ENCODE assay signal across 8 cellular contexts in genomic region chr11:67503119-67504022, GRCh38. TPM values are rescaled to one million over a fixed set of nuclear protein-coding genes. Genes with fewer than 3 reads are reported as not detected.
DNase-seq lines count a peak whose midpoint lies in the region; ATAC-seq and TF ChIP-seq lines count a peak whose summit lies in the region.

No MANE protein-coding gene starts in this region.

- peak overlapping the region; percentile 93 for H3K27ac ChIP-seq in CD4-positive, alpha-beta memory T cell (ENCODE audit: low read depth, low read length)
- no peak overlapping the region for H3K27ac ChIP-seq in neural progenitor cell

- peaks cover 51% of the 10 kb centered on the region for H4K20me1 ChIP-seq in neural progenitor cell (ENCODE audit: low read depth)

- H3K9ac ChIP-seq in neural progenitor cell: no peak overlapping the region

- H3K4me1 ChIP-seq in CD4-positive, alpha-beta memory T cell (ENCODE audit: insufficient read depth, low read length): peaks cover 53% of the 10 kb centered on the region
- peaks cover 23% of the 10 kb centered on the region for H3K4me1 ChIP-seq in neural progenitor cell

- intact Hi-C loops in CD4-positive, alpha-beta memory T cell (cut with micrococcal nuclease): no loop called here
- intact Hi-C loops in lower leg skin (cut with DNase I; ENCODE audit: low total_unique reads): loop anchor here (10.0 kb wide), 1 partner anchor 109 kb away; the partner anchor contains the start of gene RAD9A

- no peak for DNase-seq in CD4-positive, alpha-beta memory T cell
- DNase-seq in NB4 (ENCODE audit: low read depth): peak; percentile 8
- peak; percentile 63 for DNase-seq in ecto neural progenitor cell (ENCODE audit: low spot score)
- DNase-seq in neural progenitor cell (ENCODE audit: low spot score): peak; percentile 62
- DNase-seq in lower leg skin (ENCODE audit: low spot score in 2 of 2): no peak
- DNase-seq in COLO668 (lab: John Stamatoyannopoulos, UW; ENCODE audit: unreplicated experiment): no peak
- no peak for DNase-seq in occipital lobe (lab: John Stamatoyannopoulos, UW)

- H3K4me1 Mint-ChIP-seq in CD4-positive, alpha-beta memory T cell: peaks cover 26 to 60% (median 39%) of the 10 kb centered on the region in 4 donors
- H3K4me1 Mint-ChIP-seq in neural progenitor cell: peaks cover 23% of the 10 kb centered on the region

- peaks cover 0 to 2% (median 0%) of the 10 kb centered on the region in 8 donors for H3K9me3 Mint-ChIP-seq in CD4-positive, alpha-beta memory T cell
- H3K9me3 Mint-ChIP-seq in neural progenitor cell: no peaks in the 10 kb centered on the region

- no peaks in the 10 kb centered on the region for H3K27me3 Mint-ChIP-seq in CD4-positive, alpha-beta memory T cell
- H3K27me3 Mint-ChIP-seq in neural progenitor cell (ENCODE audit: insufficient read depth, low read depth): peaks cover 4% of the 10 kb centered on the region

- peak overlapping the region; percentile 65 to 86 (median 78) for H3K4me3 Mint-ChIP-seq in CD4-positive, alpha-beta memory T cell
- H3K4me3 Mint-ChIP-seq in neural progenitor cell: peak overlapping the region; percentile 75

- 82 to 83% methylated on average over 20 of the region's 20 CpGs for WGBS in lower leg skin, 2 donors

- peak overlapping the region; percentile 52 to 93 (median 72) for H3K27ac Mint-ChIP-seq in CD4-positive, alpha-beta memory T cell
- H3K27ac Mint-ChIP-seq in neural progenitor cell: no peak overlapping the region

- H3F3A ChIP-seq in neural progenitor cell (ENCODE audit: low read depth): peaks cover 41% of the 10 kb centered on the region

- no peaks in the 10 kb centered on the region for H3K27me3 ChIP-seq in CD4-positive, alpha-beta memory T cell (ENCODE audit: insufficient read depth, low read length)
- H3K27me3 ChIP-seq in neural progenitor cell: peaks cover 11% of the 10 kb centered on the region

- H3K36me3 ChIP-seq in CD4-positive, alpha-beta memory T cell (ENCODE audit: insufficient read depth, low read length): peaks cover 37% of the 10 kb centered on the region
- no peaks in the 10 kb centered on the region for H3K36me3 ChIP-seq in neural progenitor cell

- H3K4me2 ChIP-seq in neural progenitor cell: peak overlapping the region; percentile 89

- H3K9me3 ChIP-seq in CD4-positive, alpha-beta memory T cell (ENCODE audit: control insufficient read depth in 1 of 2, low read length in 2 of 2): no peaks in the 10 kb centered on the region
- H3K9me3 ChIP-seq in neural progenitor cell (ENCODE audit: low read depth): no peaks in the 10 kb centered on the region

- no peak for ATAC-seq in GM19023 (IDR thresholded peaks at IDR 0.05; ENCODE audit: unreplicated experiment)

- peak overlapping the region; percentile 29 for H2AFZ ChIP-seq in neural progenitor cell (replicated peaks)

- H3K79me2 ChIP-seq in neural progenitor cell (ENCODE audit: low read depth): peaks cover 9% of the 10 kb centered on the region

- TF ChIP-seq POLR2A in NB4 (IDR thresholded peaks at IDR 0.05; ENCODE audit: extremely low read depth, insufficient read length) (no peak), lower leg skin (IDR thresholded peaks at IDR 0.05) (no peak)

- H3K4me3 ChIP-seq in CD4-positive, alpha-beta memory T cell (ENCODE audit: low read length in 2 of 2): peak overlapping the region in 1 of 2 donors; percentile 34
- peak overlapping the region; percentile 21 for H3K4me3 ChIP-seq in NB4 (ENCODE audit: low read depth, low read length)
- peak overlapping the region; percentile 71 for H3K4me3 ChIP-seq in neural progenitor cell
- no peak overlapping the region for H3K4me3 ChIP-seq in lower leg skin (ENCODE audit: low read depth, poor library complexity, severe bottlenecking)

- peaks cover 12 to 42% of the 10 kb centered on the region in 2 donors for H3K36me3 Mint-ChIP-seq in CD4-positive, alpha-beta memory T cell
- H3K36me3 Mint-ChIP-seq in neural progenitor cell: peaks cover 12% of the 10 kb centered on the region

- CTCF ChIA-PET in CD4-positive, alpha-beta memory T cell (lab: Charles Lee; ENCODE audit: partially characterized antibody): no interaction called here

- POLR2A ChIA-PET in CD4-positive, alpha-beta memory T cell (lab: Charles Lee; ENCODE audit: partially characterized antibody): interaction anchor here (1.1 to 8.7 kb wide), 8 partner anchors 11 to 112 kb away, joined by 3 to 124 read pairs (median 6); partner anchors contain the start of genes AIP, PPP1CA, PTPRCAP and RAD9A

- TF ChIP-seq CTCF in NB4 (IDR thresholded peaks at IDR 0.05; ENCODE audit: low read depth, low read length) (no peak), neural progenitor cell (IDR thresholded peaks at IDR 0.05) (no peak), lower leg skin (IDR thresholded peaks at IDR 0.05) (no peak)

RNA-seq across cellular contexts. Expression of gene PITPNM1, which starts 1.8 kb away (rescaled TPM):
- total RNA-seq in CD4-positive, alpha-beta memory T cell: 100 to 1,000 TPM; 137 to 143 TPM
- polyA plus RNA-seq in CD4-positive, alpha-beta memory T cell: 10 to 100 TPM; 15.0 to 43.6 TPM
- total RNA-seq in neural progenitor cell (ENCODE audit: low replicate concordance): 7.7 and 32.8 TPM in 2 replicates
- 10 to 100 TPM in 3 of 4 donors, 1 to 10 TPM in 1; 7.3 to 19.9 (median 12.6) TPM for total RNA-seq in lower leg skin
- total RNA-seq in occipital lobe: 34.0 TPM

RNA-seq across cellular contexts. Expression of gene CDK2AP2, which starts 4.6 kb away (rescaled TPM):
- total RNA-seq in CD4-positive, alpha-beta memory T cell: 10 to 100 TPM; 85.8 to 86.0 TPM
- polyA plus RNA-seq in CD4-positive, alpha-beta memory T cell: 100 to 1,000 TPM in 1 of 2 donors, 10 to 100 TPM in 1; 83.3 to 152 TPM
- 2.1 and 17.1 TPM in 2 replicates for total RNA-seq in neural progenitor cell (ENCODE audit: low replicate concordance)
- total RNA-seq in lower leg skin: 10 to 100 TPM; 16.3 to 40.4 (median 27.8) TPM
- total RNA-seq in occipital lobe: 4.7 TPM

RNA-seq across cellular contexts. Expression of gene CABP2, which starts 19.9 kb away (rescaled TPM):
- total RNA-seq in CD4-positive, alpha-beta memory T cell: not detected
- not detected for polyA plus RNA-seq in CD4-positive, alpha-beta memory T cell
- not detected in 2 replicates for total RNA-seq in neural progenitor cell (ENCODE audit: low replicate concordance)
- not detected for total RNA-seq in lower leg skin
- total RNA-seq in occipital lobe: not detected

RNA-seq across cellular contexts. Expression of gene AIP, which starts 20.5 kb away (rescaled TPM):
- 100 to 1,000 TPM; 131 to 132 TPM for total RNA-seq in CD4-positive, alpha-beta memory T cell
- polyA plus RNA-seq in CD4-positive, alpha-beta memory T cell: 100 to 1,000 TPM; 152 to 185 TPM
- total RNA-seq in neural progenitor cell (ENCODE audit: low replicate concordance): 20.3 and 38.5 TPM in 2 replicates
- 10 to 100 TPM; 38.7 to 52.5 (median 47.7) TPM for total RNA-seq in lower leg skin
- 66.8 TPM for total RNA-seq in occipital lobe

RNA-seq across cellular contexts. Expression of gene TMEM134, which starts 34.3 kb away (rescaled TPM):
- total RNA-seq in CD4-positive, alpha-beta memory T cell: 10 to 100 TPM; 90.1 to 99.1 TPM
- 100 to 1,000 TPM; 152 to 162 TPM for polyA plus RNA-seq in CD4-positive, alpha-beta memory T cell
- 68.1 and 88.8 TPM in 2 replicates for total RNA-seq in neural progenitor cell (ENCODE audit: low replicate concordance)
- 100 to 1,000 TPM; 202 to 374 (median 252) TPM for total RNA-seq in lower leg skin
- 13.1 TPM for total RNA-seq in occipital lobe

Comparison
In these comparisons a context has a peak if more than half of its experiments do, and no peak if none do; other contexts are left out.
1. DNase-seq: peak in NB4 (single experiment), ecto neural progenitor cell (single experiment) and neural progenitor cell (single experiment); none in CD4-positive, alpha-beta memory T cell (0 of 5), lower leg skin (0 of 2), COLO668 (single experiment) and occipital lobe (single experiment).